ENCODE assay signal across 19 cellular contexts in the genomic region with DNA sequence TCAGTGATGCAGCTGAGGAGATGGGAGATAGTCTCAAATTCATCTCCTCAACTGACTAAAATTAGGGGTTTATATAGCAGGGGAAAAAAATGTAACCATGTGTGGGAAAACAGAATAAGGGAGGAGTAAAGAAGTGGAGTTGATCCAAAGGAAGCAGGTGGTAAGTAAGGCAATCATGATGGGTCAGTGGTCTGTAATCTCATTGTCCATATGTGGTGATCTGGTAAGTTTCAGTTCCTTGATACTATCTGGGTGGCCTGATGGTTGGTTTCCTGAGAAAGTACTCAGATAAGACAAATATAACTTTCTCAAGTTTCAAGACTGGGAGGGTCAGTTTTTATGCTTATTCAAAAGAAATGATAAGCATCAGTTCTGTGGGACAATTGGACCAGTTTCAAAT.
"Had no signal": no experiment of that assay in that cellular context is flagged by ENCODE, and none has a peak within 500 bp of the region (broad histone marks: within the 10 kb centered on the region; RNA-seq: fewer than 3 reads in every experiment).

No MANE protein-coding gene starts in this region.

- ATAC-seq: activated naive CD4-positive, alpha-beta T cell treated with anti-CD3 and anti-CD28 coated beads, Interleukin-2, amount 50 U/mL, for 72 hours; activated T-cell treated with anti-CD3 and anti-CD28 coated beads, Interleukin-2, amount 50 U/mL, for 72 hours; esophagus mucosa; heart right ventricle had no signal

- H3K27ac ChIP-seq: heart right ventricle, left ventricle myocardium inferior, thyroid gland, VCaP had no signal

- H3K9me3 ChIP-seq: thyroid gland had no signal

- H3K4me1 Mint-ChIP-seq: immature natural killer cell had no signal

- H3K4me1 ChIP-seq: heart right ventricle, left ventricle myocardium inferior, thyroid gland had no signal

- H3K36me3 ChIP-seq: heart right ventricle, left ventricle myocardium inferior, thyroid gland had no signal

- H3K27me3 ChIP-seq: heart right ventricle, thyroid gland had no signal

- DNase-seq: activated CD4-positive, CD25-positive, alpha-beta regulatory T cell treated with anti-CD3 and anti-CD28 coated beads, Interleukin-2, amount 50 U/mL, for 72 hours; activated CD8-positive, alpha-beta memory T cell treated with anti-CD3 and anti-CD28 coated beads for 24 hours; activated CD8-positive, alpha-beta memory T cell treated with anti-CD3 and anti-CD28 coated beads, Interleukin-2, amount 50 U/mL, for 48 hours; activated effector memory CD4-positive, alpha-beta T cell treated with anti-CD3 and anti-CD28 coated beads, Interleukin-2, amount 50 U/mL, for 16 hours; activated T-cell treated with anti-CD3 and anti-CD28 coated beads, Interleukin-2, amount 50 U/mL, for 72 hours; cerebellar nuclear complex; cortex of kidney; effector CD4-positive, alpha-beta T cell; heart right ventricle; immature natural killer cell; kidney glomerular epithelial cell; left ventricle myocardium inferior; stimulated activated CD4-positive, alpha-beta T cell treated with anti-CD3 and anti-CD28 coated beads, Interleukin-2, amount 100 ng/mL, for 24 hours; stimulated activated naive CD4-positive, alpha-beta T cell treated with Interleukin-2 at 50 U/mL for 16 hours; thyroid gland had no signal

- H3K4me3 Mint-ChIP-seq: activated T-cell treated with anti-CD3 and anti-CD28 coated beads, Interleukin-2, amount 50 U/mL, for 72 hours; immature natural killer cell; neural crest cell had no signal

- H3K4me3 ChIP-seq: heart right ventricle, left ventricle myocardium inferior, thyroid gland had no signal

- H3K27ac Mint-ChIP-seq: activated naive CD4-positive, alpha-beta T cell treated with anti-CD3 and anti-CD28 coated beads, Interleukin-2, amount 50 U/mL, for 72 hours; activated T-cell treated with anti-CD3 and anti-CD28 coated beads, Interleukin-2, amount 50 U/mL, for 72 hours; immature natural killer cell had no signal
